In genomic region chr1:113394863-113395259, GRCh38 we compare ENCODE assay signal across 15 cellular contexts. TPM values are rescaled to one million over a fixed set of nuclear protein-coding genes. Genes with fewer than 3 reads are reported as not detected.
DNase-seq lines count a peak whose midpoint lies in the region; ATAC-seq, FAIRE-seq and TF ChIP-seq lines count a peak whose summit lies in the region.
"Had no signal": no experiment of that assay in that cellular context is flagged by ENCODE, and none has a peak within 500 bp of the region (broad histone marks: within the 10 kb centered on the region; RNA-seq: fewer than 3 reads in every experiment).

No MANE protein-coding gene starts in this region.

- TF ChIP-seq POLR2A in A549 (IDR thresholded peaks at IDR 0.05; ENCODE audit: low read length): no peak
- TF ChIP-seq POLR2A in right lobe of liver (IDR thresholded peaks at IDR 0.05): no peak

- 0 out of 2 replicates have a peak, but pooled peaks cover 6% of the 10 kb centered on the region for H4K20me1 ChIP-seq in PC-3 (ENCODE audit: low read length)
- peaks cover 44% of the 10 kb centered on the region for H4K20me1 ChIP-seq in neural progenitor cell (ENCODE audit: low read depth)

- H3K27ac Mint-ChIP-seq in neural progenitor cell: no peak overlapping the region
- no peak overlapping the region for H3K27ac Mint-ChIP-seq in activated T-cell treated with anti-CD3 and anti-CD28 coated beads, Interleukin-2, amount 50 U/mL, for 24 hours
- H3K27ac Mint-ChIP-seq: H9 had no signal

- H3K4me2 ChIP-seq in A549: peak overlapping the region; percentile 95
- H3K4me2 ChIP-seq in PC-3 (ENCODE audit: low read length): peak overlapping the region; percentile 89
- H3K4me2 ChIP-seq in neural progenitor cell: no peak overlapping the region

- no peak for FAIRE-seq in A549 (lab: Jason Lieb, UNC)
- FAIRE-seq: HTR-8/SVneo had no signal

- BruUV-seq in PC-3 (replicated peaks; lab: Mats Ljungman, UMichigan): no TSS peak

- H3K79me2 ChIP-seq in PC-3 (ENCODE audit: low read length): peaks cover 84% of the 10 kb centered on the region
- peaks cover 88% of the 10 kb centered on the region for H3K79me2 ChIP-seq in neural progenitor cell (ENCODE audit: low read depth)

- intact Hi-C loops in PC-3 (cut with micrococcal nuclease) (loop anchor here (5.0 to 10.0 kb wide), 4 partner anchors 137 to 417 kb away; partner anchors contain the start of genes LRIG2 and RSBN1), colonic mucosa (cut with DNase I) (no loop called here), right lobe of liver (cut with DNase I) (no loop called here)

- H3K27ac ChIP-seq in A549: peak overlapping the region; percentile 16 to 58; a peak in 2 of 6 replicates
- H3K27ac ChIP-seq in PC-3 (ENCODE audit: low read length): no peak overlapping the region
- H3K27ac ChIP-seq in colonic mucosa: peak overlapping the region; percentile 8
- H3K27ac ChIP-seq in right lobe of liver: peak overlapping the region; percentile 58 to 95 (median 94)
- no peak overlapping the region for H3K27ac ChIP-seq in neural progenitor cell

- H3K27me3 Mint-ChIP-seq in neural progenitor cell (ENCODE audit: insufficient read depth, low read depth): peaks cover 4% of the 10 kb centered on the region
- H3K27me3 Mint-ChIP-seq in activated T-cell treated with anti-CD3 and anti-CD28 coated beads, Interleukin-2, amount 50 U/mL, for 24 hours: peaks cover 29% of the 10 kb centered on the region

- H3K4me3 Mint-ChIP-seq in neural progenitor cell: no peak overlapping the region
- no peak overlapping the region for H3K4me3 Mint-ChIP-seq in activated T-cell treated with anti-CD3 and anti-CD28 coated beads, Interleukin-2, amount 50 U/mL, for 24 hours
- H3K4me3 Mint-ChIP-seq: H9 had no signal

- ATAC-seq in A549 (no peak), PC-3 (no peak), right lobe of liver (no peak)

- H3K36me3 ChIP-seq in PC-3 (ENCODE audit: low read depth, low read length) (no peaks in the 10 kb centered on the region), colonic mucosa (no peaks in the 10 kb centered on the region), right lobe of liver (no peaks in the 10 kb centered on the region), neural progenitor cell (no peaks in the 10 kb centered on the region)

- POLR2A ChIA-PET in A549 (lab: Yijun Ruan, JAX): no interaction called here
- POLR2A ChIA-PET in PC-3 (lab: Charles Lee; ENCODE audit: unreplicated experiment): no interaction called here

- H3K27me3 ChIP-seq in PC-3 (ENCODE audit: low read length): no peaks in the 10 kb centered on the region
- H3K27me3 ChIP-seq in colonic mucosa: no peaks in the 10 kb centered on the region
- no peaks in the 10 kb centered on the region for H3K27me3 ChIP-seq in right lobe of liver
- no peaks in the 10 kb centered on the region for H3K27me3 ChIP-seq in neural progenitor cell

- no peak overlapping the region for H3K9ac ChIP-seq in PC-3 (ENCODE audit: low read length)
- H3K9ac ChIP-seq in colonic mucosa (ENCODE audit: low read depth in 2 of 2, low read length in 2 of 2): peak overlapping the region in 1 of 2 donors; percentile 40
- no peak overlapping the region for H3K9ac ChIP-seq in neural progenitor cell

- no peaks in the 10 kb centered on the region for H3K9me3 Mint-ChIP-seq in neural progenitor cell
- H3K9me3 Mint-ChIP-seq in activated T-cell treated with anti-CD3 and anti-CD28 coated beads, Interleukin-2, amount 50 U/mL, for 24 hours: no peaks in the 10 kb centered on the region
- H3K9me3 Mint-ChIP-seq: H9 had no signal

- no peaks in the 10 kb centered on the region for H3K9me2 ChIP-seq in PC-3 (replicated peaks; ENCODE audit: low read length)

- no peak for TF ChIP-seq RAD21 in A549 (conservative IDR thresholded peaks at IDR 0.05 in 1 of 2, IDR thresholded peaks at IDR 0.05 in 1 of 2)

- CTCF ChIA-PET in A549 (lab: Yijun Ruan, JAX) (no interaction called here), PC-3 (lab: Charles Lee) (no interaction called here)

- H3K9me3 ChIP-seq in A549 (no peaks in the 10 kb centered on the region), PC-3 (ENCODE audit: low read length) (no peaks in the 10 kb centered on the region), colonic mucosa (no peaks in the 10 kb centered on the region), right lobe of liver (no peaks in the 10 kb centered on the region), neural progenitor cell (ENCODE audit: low read depth) (no peaks in the 10 kb centered on the region)
- H3K9me3 ChIP-seq: Caco-2 had no signal

- no peak overlapping the region for H3K4me3 ChIP-seq in A549
- H3K4me3 ChIP-seq in PC-3 (ENCODE audit: low read length): no peak overlapping the region
- peak overlapping the region; percentile 8 for H3K4me3 ChIP-seq in colonic mucosa
- peak overlapping the region in 2 of 3 donors; percentile 27 to 39 for H3K4me3 ChIP-seq in right lobe of liver
- no peak overlapping the region for H3K4me3 ChIP-seq in neural progenitor cell

- DNase-seq in A549 (ENCODE audit: low read depth in 1 of 2, low spot score in 1 of 2) (no peak), PC-3 (no peak), colonic mucosa (no peak), right lobe of liver (no peak), GM03348 (ENCODE audit: low spot score) (no peak), neural progenitor cell (ENCODE audit: low spot score) (no peak), DMS79 (lab: John Stamatoyannopoulos, UW) (no peak)
- no peak for DNase-seq in activated T-cell treated with anti-CD3 and anti-CD28 coated beads, Interleukin-2, amount 50 U/mL, for 24 hours
- DNase-seq: Caco-2, H9, NCI-H1048, NCI-H146, NCI-H524, SHP77 treated with DMSO at 0.1 percent for 48 hours had no signal

- TF ChIP-seq CTCF in A549 (IDR thresholded peaks at IDR 0.05): no peak
- no peak for TF ChIP-seq CTCF in PC-3 (conservative IDR thresholded peaks at IDR 0.05; ENCODE audit: low read depth, low read length)
- no peak for TF ChIP-seq CTCF in colonic mucosa (IDR thresholded peaks at IDR 0.05)
- no peak for TF ChIP-seq CTCF in right lobe of liver (IDR thresholded peaks at IDR 0.05)
- TF ChIP-seq CTCF in neural progenitor cell (IDR thresholded peaks at IDR 0.05): no peak

- TF ChIP-seq EP300 in A549 (IDR thresholded peaks at IDR 0.05): no peak

- H3F3A ChIP-seq in PC-3 (ENCODE audit: low read length, unreplicated experiment): no peaks in the 10 kb centered on the region
- H3F3A ChIP-seq in neural progenitor cell (ENCODE audit: low read depth): peaks cover 3% of the 10 kb centered on the region

- no peaks in the 10 kb centered on the region for H3K36me3 Mint-ChIP-seq in neural progenitor cell
- H3K36me3 Mint-ChIP-seq in activated T-cell treated with anti-CD3 and anti-CD28 coated beads, Interleukin-2, amount 50 U/mL, for 24 hours (ENCODE audit: low read depth): peaks cover 3% of the 10 kb centered on the region

- H3K4me1 ChIP-seq in A549: peaks cover 66% of the 10 kb centered on the region
- H3K4me1 ChIP-seq in PC-3 (ENCODE audit: insufficient read depth, low read length): peaks cover 42% of the 10 kb centered on the region
- H3K4me1 ChIP-seq in colonic mucosa: peaks cover 5% of the 10 kb centered on the region
- peaks cover 0 to 27% (median 0%) of the 10 kb centered on the region in 4 donors for H3K4me1 ChIP-seq in right lobe of liver
- H3K4me1 ChIP-seq in neural progenitor cell: peaks cover 8% of the 10 kb centered on the region

- WGBS in A549 (ENCODE audit: missing lambda C conversion rate): 76% methylated on average over 1 of the region's 1 CpG
- WGBS in right lobe of liver (ENCODE audit: insufficient coverage, low coverage, low lambda C conversion rate, missing lambda C conversion rate): 64% methylated on average over 1 of the region's 1 CpG

- peaks cover 19% of the 10 kb centered on the region for H3K4me1 Mint-ChIP-seq in neural progenitor cell
- peaks cover 22% of the 10 kb centered on the region for H3K4me1 Mint-ChIP-seq in activated T-cell treated with anti-CD3 and anti-CD28 coated beads, Interleukin-2, amount 50 U/mL, for 24 hours (ENCODE audit: low read depth)

- H2AFZ ChIP-seq in PC-3 (ENCODE audit: low read length): no peak overlapping the region; the same call in 1 of the 2 replicates
- H2AFZ ChIP-seq in neural progenitor cell (replicated peaks): no peak overlapping the region

TF ChIP-seq in A549, 52 proteins besides CTCF, POLR2A, EP300 and RAD21 (continues in another document):
- TF ChIP-seq SMC3 (IDR thresholded peaks at IDR 0.05) (no peak), MAFK (IDR thresholded peaks at IDR 0.05; ENCODE audit: partially characterized antibody) (no peak), ATOH8 (CRISPR knock-in tag; IDR thresholded peaks at IDR 0.05; ENCODE audit: low read depth) (no peak), KDM1A (IDR thresholded peaks at IDR 0.05; ENCODE audit: low read depth) (no peak), EHMT2 (IDR thresholded peaks at IDR 0.05; ENCODE audit: low read depth) (no peak), HEYL (CRISPR knock-in tag; IDR thresholded peaks at IDR 0.05) (no peak), RFX5 (IDR thresholded peaks at IDR 0.05) (no peak), ESRRA (IDR thresholded peaks at IDR 0.05; ENCODE audit: borderline replicate concordance, low read length) (no peak), NPAS2 (CRISPR knock-in tag; IDR thresholded peaks at IDR 0.05; ENCODE audit: borderline replicate concordance) (no peak), E2F6 (IDR thresholded peaks at IDR 0.05; ENCODE audit: borderline replicate concordance, low read depth) (no peak), CBX2 (IDR thresholded peaks at IDR 0.05; ENCODE audit: borderline replicate concordance, low read depth) (no peak), MYC (IDR thresholded peaks at IDR 0.05; ENCODE audit: borderline replicate concordance, low read length) (no peak)

RNA-seq across cellular contexts. Expression of gene MAGI3, which starts 4.5 kb away (rescaled TPM):
- polyA plus RNA-seq in A549 (2011; rRNA removed) (7.9 and 8.2 TPM in 2 replicates), A549 (2017; fragmentation: RNase III; extraction: RNeasy Plus Mini Kit Qiagen cat#74134 plus additional on column Dnase treatment) (3.8 to 4.5 TPM (median 4.1 TPM) in 3 replicates)
- polyA plus RNA-seq in A549 (2012; cell fraction: cytosol; rRNA removed): 2.7 and 3.0 TPM in 2 replicates
- polyA plus RNA-seq in A549 (2012; cell fraction: nucleus; rRNA removed): 1.9 and 2.4 TPM in 2 replicates
- polyA minus RNA-seq in A549 (2011; rRNA and poly(A)+ RNA removed): 13.5 and 14.4 TPM in 2 replicates
- total RNA-seq in PC-3 (2014; rRNA removed) (7.2 and 10.7 TPM in 2 replicates), colonic mucosa (10 to 100 TPM; 38.2 to 46.5 TPM), right lobe of liver (10 to 100 TPM in 5 of 6 experiments, 1 to 10 TPM in 1; 8.5 to 14.5 (median 12.3) TPM), neural progenitor cell (ENCODE audit: low replicate concordance) (20.9 and 26.9 TPM in 2 replicates)

Comparison
In these comparisons a context has a peak if more than half of its experiments do, and no peak if none do; other contexts are left out.
1. H3K27ac ChIP-seq: peak in A549 (2 of 2), colonic mucosa (single experiment) and right lobe of liver (3 of 3); none in PC-3 (single experiment) and neural progenitor cell (single experiment).
2. H3K4me3 ChIP-seq: peak in colonic mucosa (single experiment) and right lobe of liver (2 of 3); none in A549 (single experiment), PC-3 (single experiment) and neural progenitor cell (single experiment).